17 cellular contexts compared by ENCODE assay signal in the genomic region with DNA sequence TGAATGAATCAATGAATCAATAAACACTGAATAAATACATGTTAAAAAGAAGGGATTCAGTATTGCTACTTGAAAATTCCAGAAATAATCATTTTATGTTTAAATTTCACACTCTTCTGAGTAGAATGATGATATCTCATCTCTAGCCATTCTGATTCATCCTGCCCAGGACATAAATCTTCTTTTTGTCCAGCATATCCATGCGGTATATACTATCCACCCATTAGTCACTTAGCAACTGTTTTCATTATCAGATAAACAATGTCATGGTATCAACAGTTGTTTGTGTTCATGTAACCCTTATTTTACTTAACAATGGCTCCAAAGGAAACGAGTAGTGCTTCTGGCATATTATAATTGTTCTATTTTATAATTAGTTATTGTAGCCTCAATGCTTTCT.
"Had no signal": no experiment of that assay in that cellular context is flagged by ENCODE, and none has a peak within 500 bp of the region (broad histone marks: within the 10 kb centered on the region; RNA-seq: fewer than 3 reads in every experiment).

No MANE protein-coding gene starts in this region.

- H3K4me3 ChIP-seq: tibial artery had no signal

- DNase-seq: activated CD4-positive, alpha-beta T cell treated with anti-CD3 and anti-CD28 coated beads, Interleukin-2, amount 50 U/mL, for 4 hours; activated CD4-positive, CD25-positive, alpha-beta regulatory T cell treated with anti-CD3 and anti-CD28 coated beads, Interleukin-2, amount 50 U/mL, for 72 hours; activated naive CD4-positive, alpha-beta T cell treated with anti-CD3 and anti-CD28 coated beads, Interleukin-2, amount 10 ng/mL, durations not matched to agents 7 days and 5 days; dermis blood vessel endothelial cell; endodermal cell; erythroblast; hippocampal formation; kidney glomerular epithelial cell; left ventricle myocardium superior; mesendoderm; natural killer cell; retina; stimulated activated naive B cell treated with anti-CD40 and anti-IgM and Interleukin-4, amounts not matched to agents 10 μg/mL and 1 μg/mL and 100 μg/mL, for 72 hours; T-helper 9 cell; tibial artery had no signal

- FAIRE-seq: astrocyte, urothelium cell line had no signal
